ENCODE assay signal across 10 cellular contexts in genomic region chr15:48565560-48566482, GRCh38.
DNase-seq lines count a peak whose midpoint lies in the region; ATAC-seq and TF ChIP-seq lines count a peak whose summit lies in the region.
"Had no signal": no experiment of that assay in that cellular context is flagged by ENCODE, and none has a peak within 500 bp of the region (broad histone marks: within the 10 kb centered on the region; RNA-seq: fewer than 3 reads in every experiment).

No MANE protein-coding gene starts in this region.

- DNase-seq in COLO829 (ENCODE audit: low spot score) (peak; percentile 45), PC-9 (peak; percentile 26 to 67), epithelial cell of prostate (ENCODE audit: low read depth, low spot score) (peak; percentile 26), lung (ENCODE audit: low spot score) (no peak), left lobe of liver (ENCODE audit: low spot score) (no peak), KBM-7 (no peak)
- no peak for DNase-seq in T-helper 2 cell treated with Interferon-gamma antibody and Interleukin-4, amounts not matched to agents 5 μg/mL and 100 μg/mL, for 36 hours (ENCODE audit: low spot score)
- DNase-seq in activated CD4-positive, alpha-beta T cell treated with anti-CD3 and anti-CD28 coated beads, Interleukin-2, amount 10 ng/mL, durations not matched to agents 7 days and 5 days, result no peak
- DNase-seq: CD4-positive, CD25-positive, alpha-beta regulatory T cell; cerebellar nuclear complex had no signal

- H3K9me2 ChIP-seq in PC-9 (ENCODE audit: insufficient read depth), result no peaks in the 10 kb centered on the region

- POLR2A ChIA-PET in PC-9 (lab: Charles Lee; ENCODE audit: unreplicated experiment), result interaction anchor here (0.6 kb wide), 1 partner anchor 189 kb away, joined by 5 read pairs; no protein-coding TSS in a partner anchor
- POLR2A ChIA-PET in activated CD4-positive, alpha-beta T cell treated with anti-CD3 and anti-CD28 coated beads, Interleukin-2, amount 10 ng/mL, durations not matched to agents 7 days and 5 days (lab: Charles Lee), result no interaction called here

- H3K9me3 Mint-ChIP-seq in T-helper 2 cell treated with Interferon-gamma antibody and Interleukin-4, amounts not matched to agents 5 μg/mL and 100 μg/mL, for 36 hours, result no peaks in the 10 kb centered on the region
- H3K9me3 Mint-ChIP-seq in activated CD4-positive, alpha-beta T cell treated with anti-CD3 and anti-CD28 coated beads, Interleukin-2, amount 10 ng/mL, durations not matched to agents 7 days and 5 days, result no peaks in the 10 kb centered on the region

- peak overlapping the region; percentile 23 for H3K4me2 ChIP-seq in PC-9

- BruUV-seq in PC-9 (replicated peaks; lab: Mats Ljungman, UMichigan), result no TSS peak

- intact Hi-C loops in PC-9 (cut with micrococcal nuclease; ENCODE audit: unreplicated experiment), result no loop called here

- ATAC-seq in lung (ENCODE audit: insufficient read depth, low FRiP score), result peak; percentile 62
- no peak for ATAC-seq in left lobe of liver

- H3K79me2 ChIP-seq in PC-9 (ENCODE audit: low read depth), result no peaks in the 10 kb centered on the region

- no peaks in the 10 kb centered on the region for H4K20me1 ChIP-seq in PC-9 (ENCODE audit: insufficient read depth)

- peak overlapping the region; percentile 43 for H3K27ac ChIP-seq in PC-9
- no peak overlapping the region for H3K27ac ChIP-seq in epithelial cell of prostate
- H3K27ac ChIP-seq in lung (ENCODE audit: low read depth in 1 of 2, low read length in 1 of 2), result no peak overlapping the region

- CTCF ChIA-PET in PC-9 (lab: Charles Lee), result interaction anchor here (0.7 kb wide), 1 partner anchor 23 kb away, joined by 6 read pairs; no protein-coding TSS in a partner anchor
- CTCF ChIA-PET in activated CD4-positive, alpha-beta T cell treated with anti-CD3 and anti-CD28 coated beads, Interleukin-2, amount 10 ng/mL, durations not matched to agents 7 days and 5 days (lab: Charles Lee), result no interaction called here

- WGBS in lung, 2 donors, result 85 to 95% methylated on average over 1 of the region's 1 CpG

- no peak overlapping the region for H2AFZ ChIP-seq in PC-9

- no peaks in the 10 kb centered on the region for H3K36me3 ChIP-seq in PC-9 (ENCODE audit: low read depth)
- H3K36me3 ChIP-seq in lung (ENCODE audit: control insufficient read depth in 2 of 2, insufficient read depth in 2 of 2, low read length in 2 of 2), result no peaks in the 10 kb centered on the region

- H3K4me3 Mint-ChIP-seq in T-helper 2 cell treated with Interferon-gamma antibody and Interleukin-4, amounts not matched to agents 5 μg/mL and 100 μg/mL, for 36 hours, result no peak overlapping the region
- H3K4me3 Mint-ChIP-seq in activated CD4-positive, alpha-beta T cell treated with anti-CD3 and anti-CD28 coated beads, Interleukin-2, amount 10 ng/mL, durations not matched to agents 7 days and 5 days, result no peak overlapping the region
- H3K4me3 Mint-ChIP-seq: CD4-positive, CD25-positive, alpha-beta regulatory T cell had no signal

- no peaks in the 10 kb centered on the region for H3F3A ChIP-seq in PC-9 (ENCODE audit: insufficient read depth, low read depth)

- no peaks in the 10 kb centered on the region for H3K4me1 Mint-ChIP-seq in T-helper 2 cell treated with Interferon-gamma antibody and Interleukin-4, amounts not matched to agents 5 μg/mL and 100 μg/mL, for 36 hours (ENCODE audit: low read depth)
- H3K4me1 Mint-ChIP-seq in activated CD4-positive, alpha-beta T cell treated with anti-CD3 and anti-CD28 coated beads, Interleukin-2, amount 10 ng/mL, durations not matched to agents 7 days and 5 days, result no peaks in the 10 kb centered on the region
- H3K4me1 Mint-ChIP-seq: CD4-positive, CD25-positive, alpha-beta regulatory T cell had no signal

- no peak for TF ChIP-seq CTCF in PC-9 (conservative IDR thresholded peaks at IDR 0.05)
- TF ChIP-seq CTCF in lung (IDR thresholded peaks at IDR 0.05; ENCODE audit: control extremely low read depth, extremely low read depth), result no peak

- peaks cover 10% of the 10 kb centered on the region for H3K27me3 Mint-ChIP-seq in T-helper 2 cell treated with Interferon-gamma antibody and Interleukin-4, amounts not matched to agents 5 μg/mL and 100 μg/mL, for 36 hours (ENCODE audit: low read depth)
- peaks cover 13% of the 10 kb centered on the region for H3K27me3 Mint-ChIP-seq in activated CD4-positive, alpha-beta T cell treated with anti-CD3 and anti-CD28 coated beads, Interleukin-2, amount 10 ng/mL, durations not matched to agents 7 days and 5 days
- H3K27me3 Mint-ChIP-seq: CD4-positive, CD25-positive, alpha-beta regulatory T cell had no signal

- no peak overlapping the region for H3K27ac Mint-ChIP-seq in T-helper 2 cell treated with Interferon-gamma antibody and Interleukin-4, amounts not matched to agents 5 μg/mL and 100 μg/mL, for 36 hours
- no peak overlapping the region for H3K27ac Mint-ChIP-seq in activated CD4-positive, alpha-beta T cell treated with anti-CD3 and anti-CD28 coated beads, Interleukin-2, amount 10 ng/mL, durations not matched to agents 7 days and 5 days
- H3K27ac Mint-ChIP-seq: CD4-positive, CD25-positive, alpha-beta regulatory T cell had no signal

- in situ Hi-C loops in KBM-7 (cut with MboI; ENCODE audit: low pct_unique_long_range_greater_than_20kb, low sequenced_read_pairs), result no loop called here

- no peaks in the 10 kb centered on the region for H3K36me3 Mint-ChIP-seq in T-helper 2 cell treated with Interferon-gamma antibody and Interleukin-4, amounts not matched to agents 5 μg/mL and 100 μg/mL, for 36 hours (ENCODE audit: low read depth)
- H3K36me3 Mint-ChIP-seq in activated CD4-positive, alpha-beta T cell treated with anti-CD3 and anti-CD28 coated beads, Interleukin-2, amount 10 ng/mL, durations not matched to agents 7 days and 5 days (ENCODE audit: low read depth), result no peaks in the 10 kb centered on the region
- H3K36me3 Mint-ChIP-seq: CD4-positive, CD25-positive, alpha-beta regulatory T cell had no signal

- no peaks in the 10 kb centered on the region for H3K9me3 ChIP-seq in PC-9 (ENCODE audit: insufficient read depth, low read depth)
- H3K9me3 ChIP-seq in lung (ENCODE audit: control insufficient read depth in 2 of 2, insufficient read depth in 1 of 2, low read length in 1 of 2), result no peaks in the 10 kb centered on the region

- H3K4me3 ChIP-seq in PC-9 (no peak overlapping the region), lung (no peak overlapping the region)

- H3K27me3 ChIP-seq in PC-9 (ENCODE audit: insufficient read depth, low read depth) (no peaks in the 10 kb centered on the region), lung (ENCODE audit: control insufficient read depth, insufficient read depth) (no peaks in the 10 kb centered on the region)

- H3K4me1 ChIP-seq in PC-9 (replicated peaks; ENCODE audit: insufficient read depth), result peaks cover 23% of the 10 kb centered on the region
- H3K4me1 ChIP-seq in lung (ENCODE audit: control insufficient read depth in 2 of 2, insufficient read depth in 2 of 2, low read length in 2 of 2), result peaks cover 0 to 2% of the 10 kb centered on the region in 2 donors

Comparison
In these comparisons a context has a peak if more than half of its experiments do, and no peak if none do; other contexts are left out.
1. DNase-seq: peak in COLO829 (single experiment), PC-9 (2 of 2) and epithelial cell of prostate (single experiment); none in lung (single experiment), T-helper 2 cell treated with Interferon-gamma antibody and Interleukin-4, amounts not matched to agents 5 μg/mL and 100 μg/mL, for 36 hours (single experiment), left lobe of liver (single experiment), activated CD4-positive, alpha-beta T cell treated with anti-CD3 and anti-CD28 coated beads, Interleukin-2, amount 10 ng/mL, durations not matched to agents 7 days and 5 days (single experiment) and KBM-7 (single experiment).